ENCODE assay signal across 17 cellular contexts in the genomic region with DNA sequence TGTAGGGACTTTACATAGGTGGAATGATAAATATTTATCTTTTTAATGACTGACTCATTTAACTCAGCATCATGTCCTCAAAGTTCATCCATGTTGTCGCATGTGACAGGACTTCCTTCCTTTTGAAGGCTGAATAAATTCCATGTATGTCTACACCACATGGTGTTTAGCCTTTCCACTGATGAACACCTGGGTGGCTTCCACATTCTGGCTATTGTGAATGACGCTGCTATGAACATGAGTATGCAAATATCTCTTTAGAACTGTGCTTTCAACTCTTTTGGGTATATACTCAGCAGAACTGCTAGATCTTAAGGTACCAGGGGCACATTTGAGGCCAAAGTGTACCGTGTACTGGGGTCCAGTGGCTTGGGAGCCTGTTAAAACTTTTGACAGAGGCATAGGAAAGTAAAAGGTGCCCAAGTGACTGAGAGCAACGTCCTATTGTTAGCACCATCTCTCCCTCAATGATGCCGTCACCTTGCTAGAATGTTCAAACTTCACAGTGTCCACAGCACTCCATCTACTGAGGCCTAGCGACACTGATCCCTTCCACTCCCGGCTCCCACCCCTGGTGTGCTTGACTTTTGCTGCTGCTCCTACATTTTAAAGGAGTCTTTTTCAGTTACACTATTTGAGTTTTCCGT. TPM values are rescaled to one million over a fixed set of nuclear protein-coding genes. Genes with fewer than 3 reads are reported as not detected.
DNase-seq lines count a peak whose midpoint lies in the region; ATAC-seq, FAIRE-seq and TF ChIP-seq lines count a peak whose summit lies in the region.
"Had no signal": no experiment of that assay in that cellular context is flagged by ENCODE, and none has a peak within 500 bp of the region (broad histone marks: within the 10 kb centered on the region; RNA-seq: fewer than 3 reads in every experiment).

No MANE protein-coding gene starts in this region.

- no peaks in the 10 kb centered on the region for H3K36me3 ChIP-seq in HUES64 (ENCODE audit: insufficient read depth, low read length)
- no peaks in the 10 kb centered on the region for H3K36me3 ChIP-seq in iPS-20b (ENCODE audit: insufficient read depth, low read depth, low read length)
- no peaks in the 10 kb centered on the region for H3K36me3 ChIP-seq in adrenal gland (replicated peaks in 1 of 2)
- H3K36me3 ChIP-seq in breast epithelium, result no peaks in the 10 kb centered on the region
- H3K36me3 ChIP-seq: gastrocnemius medialis had no signal

- FAIRE-seq in GM18507 (lab: Jason Lieb, UNC), result peak; percentile 95
- FAIRE-seq in HTR-8/SVneo (lab: Jason Lieb, UNC), result no peak
- FAIRE-seq: TTC549 had no signal

- H3K9ac ChIP-seq in HUES64 (ENCODE audit: low read depth, low read length), result peak overlapping the region; percentile 27; the same call in 1 of the 2 replicates
- peak overlapping the region; percentile 62; the same call in 1 of the 2 replicates for H3K9ac ChIP-seq in iPS-20b (ENCODE audit: low read depth, low read length)

- peak overlapping the region; percentile 95 for H3K27ac ChIP-seq in HUES64 (ENCODE audit: low read depth, low read length)
- peak overlapping the region; percentile 49 for H3K27ac ChIP-seq in iPS-20b (ENCODE audit: low read length)
- H3K27ac ChIP-seq in adrenal gland, result no peak overlapping the region
- no peak overlapping the region for H3K27ac ChIP-seq in breast epithelium

- WGBS in HUES64, result 73% methylated on average over 8 of the region's 8 CpGs
- 92 to 98% (median 96%) methylated on average over 8 of the region's 8 CpGs for WGBS in adrenal gland, 4 donors

- no peaks in the 10 kb centered on the region; the same call in 1 of the 2 replicates for H3K9me3 ChIP-seq in HUES64 (ENCODE audit: insufficient read depth, low read depth, low read length)
- no peaks in the 10 kb centered on the region for H3K9me3 ChIP-seq in iPS-20b (ENCODE audit: insufficient read depth, low read depth, low read length)
- no peaks in the 10 kb centered on the region for H3K9me3 ChIP-seq in adrenal gland (replicated peaks in 1 of 3)
- H3K9me3 ChIP-seq in breast epithelium, result no peaks in the 10 kb centered on the region
- H3K9me3 ChIP-seq: gastrocnemius medialis had no signal

- H3K4me3 ChIP-seq in HUES64 (ENCODE audit: low read length), result peak overlapping the region; percentile 13; the same call in 1 of the 2 replicates
- peak overlapping the region; percentile 25; the same call in 1 of the 2 replicates for H3K4me3 ChIP-seq in iPS-20b (ENCODE audit: low read length)
- H3K4me3 ChIP-seq in adrenal gland, result no peak overlapping the region
- no peak overlapping the region for H3K4me3 ChIP-seq in breast epithelium
- H3K4me3 ChIP-seq: gastrocnemius medialis had no signal

- no peak for DNase-seq in GM18507 (ENCODE audit: extremely low spot score, insufficient read length, low read depth)
- no peak for DNase-seq in adrenal gland
- DNase-seq in breast epithelium (ENCODE audit: low spot score in 2 of 2), result no peak
- DNase-seq in NCI-H82 treated with DMSO at 0.1 percent for 48 hours (lab: John Stamatoyannopoulos, UW; ENCODE audit: unreplicated experiment), result no peak
- DNase-seq in HTR-8/SVneo (ENCODE audit: insufficient read length, low spot score), result no peak
- DNase-seq: activated T-cell treated with anti-CD3 and anti-CD28 coated beads, Interleukin-2, amount 50 U/mL, for 4 hours; AML-193; aorta; EL; gastrocnemius medialis; Kasumi-1; occipital lobe had no signal

- H3K4me1 ChIP-seq in HUES64 (ENCODE audit: insufficient read depth, low read length) (peaks cover 85% of the 10 kb centered on the region), iPS-20b (ENCODE audit: insufficient read depth, low read length) (peaks cover 63% of the 10 kb centered on the region; the same call in 1 of the 2 replicates), adrenal gland (replicated peaks in 1 of 2) (peaks cover 0 to 17% of the 10 kb centered on the region in 2 donors), breast epithelium (no peaks in the 10 kb centered on the region)

- TF ChIP-seq CTCF in adrenal gland (IDR thresholded peaks at IDR 0.05) (no peak), breast epithelium (IDR thresholded peaks at IDR 0.05) (no peak)

- H3K27me3 ChIP-seq in HUES64 (ENCODE audit: insufficient read depth, low read length), result no peaks in the 10 kb centered on the region
- no peaks in the 10 kb centered on the region for H3K27me3 ChIP-seq in iPS-20b (ENCODE audit: insufficient read depth, low read length)
- no peaks in the 10 kb centered on the region for H3K27me3 ChIP-seq in adrenal gland
- no peaks in the 10 kb centered on the region for H3K27me3 ChIP-seq in breast epithelium
- H3K27me3 ChIP-seq: gastrocnemius medialis had no signal

- intact Hi-C loops in adrenal gland (cut with DNase I), result no loop called here
- intact Hi-C loops in breast epithelium (cut with DNase I; ENCODE audit: low total_unique reads), result no loop called here

- no peak for TF ChIP-seq POLR2A in adrenal gland (IDR thresholded peaks at IDR 0.05)
- TF ChIP-seq POLR2A in breast epithelium (IDR thresholded peaks at IDR 0.05), result no peak

- ATAC-seq in GM21723 (IDR thresholded peaks at IDR 0.05; ENCODE audit: unreplicated experiment), result peak; percentile 55
- ATAC-seq: activated T-cell treated with anti-CD3 and anti-CD28 coated beads, Interleukin-2, amount 50 U/mL, for 4 hours; stimulated activated effector memory CD8-positive, alpha-beta T cell treated with anti-CD3 and anti-CD28 coated beads, Interleukin-12 subunit alpha, Interleukin-12 subunit beta, amount 100 ng/mL, for 72 hours had no signal

RNA-seq across cellular contexts. Expression of a gene that starts 24.0 kb away (rescaled TPM):
- 28.9 TPM for polyA plus RNA-seq in HUES64 (2013, experiment 1 of 2)
- 30.0 TPM for polyA plus RNA-seq in HUES64 (2013, experiment 2 of 2)
- total RNA-seq in adrenal gland (10 to 100 TPM; 18.8 to 67.6 (median 36.9) TPM), breast epithelium (10 to 100 TPM; 23.6 to 27.8 (median 26.1) TPM)
- 10 to 100 TPM in 2 of 3 donors, 1 to 10 TPM in 1; 3.4 to 14.6 (median 12.6) TPM for polyA plus RNA-seq in adrenal gland

Comparison
In these comparisons a context has a peak if more than half of its experiments do, and no peak if none do; other contexts are left out.
1. H3K27ac ChIP-seq: peak in HUES64 (single experiment) and iPS-20b (single experiment); none in adrenal gland (0 of 5) and breast epithelium (0 of 2).
2. H3K4me3 ChIP-seq: peak in HUES64 (single experiment) and iPS-20b (single experiment); none in adrenal gland (0 of 4) and breast epithelium (0 of 3).